1 cellular context compared by ENCODE assay signal in genomic region chr2:200905618-200906296, GRCh38.
A peak's percentile ranks its signal among the peaks of the same experiment; 100 is the strongest.
TF ChIP-seq lines count a peak whose summit lies in the region.

No MANE protein-coding gene starts in this region.

TF ChIP-seq in HepG2, 621 proteins besides CTCF, POLR2A, EP300 and RAD21 (continued from another document and continues in another):
- no peak for TF ChIP-seq THAP8 (CRISPR knock-in tag; IDR thresholded peaks at IDR 0.05; ENCODE audit: borderline replicate concordance)
- no peak for TF ChIP-seq GMEB1 (CRISPR knock-in tag; IDR thresholded peaks at IDR 0.05; ENCODE audit: borderline replicate concordance)
- no peak for TF ChIP-seq ZNF674 (CRISPR knock-in tag; IDR thresholded peaks at IDR 0.05; ENCODE audit: low read depth)
- no peak for TF ChIP-seq ZNF547 (CRISPR knock-in tag; IDR thresholded peaks at IDR 0.05)
- no peak for TF ChIP-seq SRY (CRISPR knock-in tag; IDR thresholded peaks at IDR 0.05)
- no peak for TF ChIP-seq ZNF333 (CRISPR knock-in tag; IDR thresholded peaks at IDR 0.05; ENCODE audit: borderline replicate concordance)
- no peak for TF ChIP-seq ZNF230 (CRISPR knock-in tag; IDR thresholded peaks at IDR 0.05)
- TF ChIP-seq SMARCE1 (IDR thresholded peaks at IDR 0.05; ENCODE audit: borderline replicate concordance), result no peak
- no peak for TF ChIP-seq XBP1 (CRISPR knock-in tag; IDR thresholded peaks at IDR 0.05)
- TF ChIP-seq ETV6 (CRISPR knock-in tag; conservative IDR thresholded peaks at IDR 0.05), result no peak
- no peak for TF ChIP-seq TMF1 (CRISPR knock-in tag; IDR thresholded peaks at IDR 0.05; ENCODE audit: low read depth)
- TF ChIP-seq FOXM1 (CRISPR knock-in tag; IDR thresholded peaks at IDR 0.05), result no peak
- no peak for TF ChIP-seq TFDP2 (CRISPR knock-in tag; IDR thresholded peaks at IDR 0.05)
- TF ChIP-seq ZBTB21 (CRISPR knock-in tag; IDR thresholded peaks at IDR 0.05), result no peak
- no peak for TF ChIP-seq MAZ (IDR thresholded peaks at IDR 0.05; ENCODE audit: borderline replicate concordance, low read depth, low read length)
- TF ChIP-seq MAZ (CRISPR knock-in tag; IDR thresholded peaks at IDR 0.05; ENCODE audit: low read depth), result no peak
- TF ChIP-seq DDIT3 (CRISPR knock-in tag; IDR thresholded peaks at IDR 0.05), result no peak
- no peak for TF ChIP-seq SCMH1 (CRISPR knock-in tag; IDR thresholded peaks at IDR 0.05; ENCODE audit: borderline replicate concordance)
- TF ChIP-seq KDM2A (CRISPR knock-in tag; IDR thresholded peaks at IDR 0.05; ENCODE audit: borderline replicate concordance, low read depth), result peak; percentile 70; the same call in 1 of the 2 replicates
- no peak for TF ChIP-seq ZNF251 (CRISPR knock-in tag; IDR thresholded peaks at IDR 0.05)
- TF ChIP-seq ZNF383 (CRISPR knock-in tag; IDR thresholded peaks at IDR 0.05; ENCODE audit: borderline replicate concordance), result no peak
- no peak for TF ChIP-seq MZF1 (CRISPR knock-in tag; IDR thresholded peaks at IDR 0.05; ENCODE audit: borderline replicate concordance)
- TF ChIP-seq ELF1 (CRISPR knock-in tag; IDR thresholded peaks at IDR 0.05), result no peak
- peak; percentile 68; the same call in 1 of the 2 replicates for TF ChIP-seq HMGXB3 (CRISPR knock-in tag; IDR thresholded peaks at IDR 0.05; ENCODE audit: borderline replicate concordance)
- TF ChIP-seq ZBTB44 (CRISPR knock-in tag; IDR thresholded peaks at IDR 0.05), result no peak
- no peak for TF ChIP-seq TBP (CRISPR knock-in tag; IDR thresholded peaks at IDR 0.05)
- TF ChIP-seq ZBTB7B (CRISPR knock-in tag; IDR thresholded peaks at IDR 0.05), result no peak
- TF ChIP-seq HOXA7 (CRISPR knock-in tag; IDR thresholded peaks at IDR 0.05), result no peak
- TF ChIP-seq RFXANK (CRISPR knock-in tag; IDR thresholded peaks at IDR 0.05), result no peak
- no peak for TF ChIP-seq MATR3 (CRISPR knock-in tag; IDR thresholded peaks at IDR 0.05)
- 0 out of 2 replicates have a peak, but pooled peaks have one; percentile 18 for TF ChIP-seq ZNF331 (CRISPR knock-in tag; IDR thresholded peaks at IDR 0.05)
- TF ChIP-seq ZNF577 (CRISPR knock-in tag; IDR thresholded peaks at IDR 0.05; ENCODE audit: borderline replicate concordance, low read depth), result no peak
- no peak for TF ChIP-seq KDM4B (CRISPR knock-in tag; IDR thresholded peaks at IDR 0.05)
- TF ChIP-seq ZFP91 (CRISPR knock-in tag; IDR thresholded peaks at IDR 0.05; ENCODE audit: borderline replicate concordance), result no peak; the same call in 1 of the 2 replicates
- TF ChIP-seq ZNF564 (CRISPR knock-in tag; IDR thresholded peaks at IDR 0.05), result no peak
- no peak for TF ChIP-seq MYNN (CRISPR knock-in tag; IDR thresholded peaks at IDR 0.05; ENCODE audit: low read depth)
- 0 out of 2 replicates have a peak, but pooled peaks have one; percentile 17 for TF ChIP-seq REPIN1 (CRISPR knock-in tag; IDR thresholded peaks at IDR 0.05; ENCODE audit: borderline replicate concordance, low read depth)
- no peak for TF ChIP-seq HNF1B (CRISPR knock-in tag; IDR thresholded peaks at IDR 0.05)
- TF ChIP-seq ZNF792 (CRISPR knock-in tag; IDR thresholded peaks at IDR 0.05), result no peak
- TF ChIP-seq ZNF256 (CRISPR knock-in tag; conservative IDR thresholded peaks at IDR 0.05), result no peak
- 0 out of 2 replicates have a peak, but pooled peaks have one; percentile 19 for TF ChIP-seq SMAD9 (CRISPR knock-in tag; IDR thresholded peaks at IDR 0.05)
- no peak for TF ChIP-seq NCOA2 (CRISPR knock-in tag; IDR thresholded peaks at IDR 0.05)
- no peak; the same call in 1 of the 2 replicates for TF ChIP-seq PITX1 (CRISPR knock-in tag; IDR thresholded peaks at IDR 0.05)
- TF ChIP-seq DNMT3B (CRISPR knock-in tag; conservative IDR thresholded peaks at IDR 0.05), result no peak; the same call in 1 of the 2 replicates
- TF ChIP-seq RARA (CRISPR knock-in tag; IDR thresholded peaks at IDR 0.05), result no peak
- no peak for TF ChIP-seq SRSF9 (IDR thresholded peaks at IDR 0.05; ENCODE audit: borderline replicate concordance, insufficient read depth, low read depth, low read length, poor library complexity, severe bottlenecking)
- TF ChIP-seq SP140L (CRISPR knock-in tag; IDR thresholded peaks at IDR 0.05; ENCODE audit: borderline replicate concordance), result no peak
- no peak for TF ChIP-seq TP53 (CRISPR knock-in tag; conservative IDR thresholded peaks at IDR 0.05)
- TF ChIP-seq ZNF121 (CRISPR knock-in tag; IDR thresholded peaks at IDR 0.05), result 0 out of 2 replicates have a peak, but pooled peaks have one; percentile 12
- no peak for TF ChIP-seq RFX3 (CRISPR knock-in tag; IDR thresholded peaks at IDR 0.05)
- no peak for TF ChIP-seq NR0B2 (CRISPR knock-in tag; IDR thresholded peaks at IDR 0.05)
- TF ChIP-seq HNRNPUL1 (IDR thresholded peaks at IDR 0.05; ENCODE audit: low read depth, low read length), result no peak
- TF ChIP-seq ZBTB1 (CRISPR knock-in tag; IDR thresholded peaks at IDR 0.05; ENCODE audit: borderline replicate concordance), result no peak
- no peak for TF ChIP-seq CHCHD3 (CRISPR knock-in tag; IDR thresholded peaks at IDR 0.05)
- no peak for TF ChIP-seq MTA1 (CRISPR knock-in tag; IDR thresholded peaks at IDR 0.05; ENCODE audit: borderline replicate concordance)
- TF ChIP-seq ZNF629 (CRISPR knock-in tag; conservative IDR thresholded peaks at IDR 0.05), result no peak
- no peak for TF ChIP-seq ZNF746 (CRISPR knock-in tag; IDR thresholded peaks at IDR 0.05)
- TF ChIP-seq FOXA3 (CRISPR knock-in tag; IDR thresholded peaks at IDR 0.05), result 0 out of 2 replicates have a peak, but pooled peaks have one; percentile 24
- no peak for TF ChIP-seq ZNF3 (CRISPR knock-in tag; IDR thresholded peaks at IDR 0.05)
- TF ChIP-seq ZNF44 (CRISPR knock-in tag; IDR thresholded peaks at IDR 0.05), result 0 out of 2 replicates have a peak, but pooled peaks have one; percentile 65
- TF ChIP-seq ETS1 (CRISPR knock-in tag; IDR thresholded peaks at IDR 0.05), result no peak
- peak; percentile 56 for TF ChIP-seq POLR2G (IDR thresholded peaks at IDR 0.05; ENCODE audit: low read depth, low read length)
- no peak for TF ChIP-seq ZNF558 (CRISPR knock-in tag; IDR thresholded peaks at IDR 0.05; ENCODE audit: borderline replicate concordance)
- no peak; the same call in 1 of the 2 replicates for TF ChIP-seq ZNF607 (CRISPR knock-in tag; IDR thresholded peaks at IDR 0.05; ENCODE audit: borderline replicate concordance)
